ENCODE assay signal across 8 cellular contexts in the genomic region with DNA sequence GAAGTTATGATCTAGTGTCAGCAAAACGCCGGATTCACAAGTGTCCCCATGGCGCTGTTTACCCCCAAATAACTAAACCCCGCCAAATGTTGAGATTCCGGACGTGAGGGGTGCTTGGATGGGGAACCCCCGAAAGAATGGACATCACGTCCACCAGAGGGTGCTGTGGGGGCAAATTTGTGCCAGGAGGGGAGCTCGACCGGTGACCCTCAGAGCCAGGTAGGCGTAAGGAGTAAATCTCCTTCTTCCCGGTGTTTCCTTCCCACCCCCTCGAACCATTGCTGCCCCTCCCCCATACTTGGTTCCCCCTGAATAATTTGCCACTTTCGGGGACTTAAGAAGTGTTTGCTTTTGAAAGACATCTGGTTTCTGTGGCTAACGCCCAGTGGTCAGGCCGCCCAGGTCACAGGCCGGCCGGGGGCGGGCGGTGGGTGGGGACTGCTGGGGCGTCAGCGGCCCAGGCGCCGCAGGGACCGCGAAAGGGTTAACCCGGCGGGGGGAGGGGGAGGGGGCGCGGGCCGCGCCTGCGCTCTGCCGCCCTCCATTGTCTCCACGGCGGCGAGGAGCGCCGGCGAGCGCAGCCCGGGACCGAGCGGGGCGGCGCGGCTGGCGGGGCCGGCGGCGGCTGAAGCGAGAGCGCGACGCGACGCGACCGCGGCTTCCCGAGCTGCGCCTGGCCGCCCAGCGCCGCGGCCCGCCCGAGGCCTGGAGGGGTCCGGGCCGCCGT. TPM values are rescaled to one million over a fixed set of nuclear protein-coding genes. Genes with fewer than 3 reads are reported as not detected.
DNase-seq lines count a peak whose midpoint lies in the region; ATAC-seq, FAIRE-seq and TF ChIP-seq lines count a peak whose summit lies in the region.

A gene (plus strand): TSS at position 544 of the 727 bp plus-strand sequence. CDS start 648 bp downstream, outside the sequence.

- peaks cover 6% of the 10 kb centered on the region; the same call in 1 of the 2 replicates for H4K20me1 ChIP-seq in Karpas-422 (ENCODE audit: insufficient read depth, low read depth, low read length)

- H3K27ac Mint-ChIP-seq in activated naive CD4-positive, alpha-beta T cell treated with anti-CD3 and anti-CD28 coated beads, Interleukin-2, amount 50 U/mL, for 72 hours = peak within 1 kb of the TSS; percentile 21 to 72

- H3K36me3 Mint-ChIP-seq in activated naive CD4-positive, alpha-beta T cell treated with anti-CD3 and anti-CD28 coated beads, Interleukin-2, amount 50 U/mL, for 72 hours = peaks cover 0 to 37% of the 10 kb centered on the region in 2 donors

- peaks cover 17% of the 10 kb centered on the region for H3K4me1 ChIP-seq in Karpas-422 (ENCODE audit: low read length)
- H3K4me1 ChIP-seq in pancreas = peaks cover 5 to 16% (median 7%) of the 10 kb centered on the region in 3 donors
- peaks cover 35% of the 10 kb centered on the region in 2 donors for H3K4me1 ChIP-seq in thyroid gland

- H3K36me3 ChIP-seq in Karpas-422 (ENCODE audit: insufficient read depth, low read length) (no peaks in the 10 kb centered on the region), pancreas (no peaks in the 10 kb centered on the region), thyroid gland (no peaks in the 10 kb centered on the region)

- H3K27me3 ChIP-seq in Karpas-422 (ENCODE audit: low read length) (no peaks in the 10 kb centered on the region), pancreas (no peaks in the 10 kb centered on the region), thyroid gland (no peaks in the 10 kb centered on the region)

- H3K9me3 Mint-ChIP-seq in activated naive CD4-positive, alpha-beta T cell treated with anti-CD3 and anti-CD28 coated beads, Interleukin-2, amount 50 U/mL, for 72 hours = peaks cover 0 to 4% of the 10 kb centered on the region in 2 donors

- no peaks in the 10 kb centered on the region for H3K9me2 ChIP-seq in Karpas-422 (replicated peaks; ENCODE audit: insufficient read depth, low read length)

- TF ChIP-seq POLR2A in thyroid gland (IDR thresholded peaks at IDR 0.05) = peak; percentile 44 to 83

- peak within 1 kb of the TSS; percentile 76 for H3K4me2 ChIP-seq in Karpas-422 (ENCODE audit: low read depth, low read length, poor library complexity, severe bottlenecking)

- H3K9ac ChIP-seq in Karpas-422 (ENCODE audit: low read length) = peak within 1 kb of the TSS; percentile 70

- H3K79me2 ChIP-seq in Karpas-422 (ENCODE audit: low read length) = no peaks in the 10 kb centered on the region

- ATAC-seq in GM21737 (IDR thresholded peaks at IDR 0.05; ENCODE audit: unreplicated experiment) (peak; percentile 59), pancreas (peak; percentile 84 to 89 (median 86))
- peak; percentile 82 to 84 for ATAC-seq in activated naive CD4-positive, alpha-beta T cell treated with anti-CD3 and anti-CD28 coated beads, Interleukin-2, amount 50 U/mL, for 72 hours

- peak within 1 kb of the TSS; percentile 69 for H3K4me3 ChIP-seq in Karpas-422 (ENCODE audit: low read length)
- H3K4me3 ChIP-seq in pancreas = peak within 1 kb of the TSS; percentile 63 to 87 (median 73)
- H3K4me3 ChIP-seq in thyroid gland (replicated peaks in 1 of 3) = peak within 1 kb of the TSS; percentile 2 to 87 (median 62)

- no peak within 1 kb of the TSS for H2AFZ ChIP-seq in Karpas-422 (ENCODE audit: low read length)

- intact Hi-C loops in head of caudate nucleus (cut with DNase I) = loop anchor here (2.0 kb wide), 1 partner anchor 112 kb away; no protein-coding TSS in a partner anchor
- intact Hi-C loops in pancreas (cut with DNase I) = loop anchor here in 2 of 3 donors (5.0 kb wide), 1 partner anchor 114 kb away; no protein-coding TSS in a partner anchor
- intact Hi-C loops in thyroid gland (cut with DNase I) = loop anchor here (2.0 kb wide), 1 partner anchor 112 kb away; no protein-coding TSS in a partner anchor

- TF ChIP-seq CTCF in pancreas (IDR thresholded peaks at IDR 0.05) = peak; percentile 37 to 62 (median 50)
- TF ChIP-seq CTCF in thyroid gland (IDR thresholded peaks at IDR 0.05) = peak; percentile 49 to 90 (median 78)

- 1% methylated on average over 30 to 71 of the region's 71 CpGs for WGBS in pancreas, 2 donors
- 1% methylated on average over 13 to 18 of the region's 71 CpGs for WGBS in thyroid gland, 2 donors

- DNase-seq in ELF-1 (ENCODE audit: low read depth, low spot score) (peak; percentile 82), Karpas-422 (peak; percentile 89), SKM-1 (lab: John Stamatoyannopoulos, UW; ENCODE audit: unreplicated experiment) (peak; percentile 48), head of caudate nucleus (peak; percentile 52 to 90 (median 80)), pancreas (peak; percentile 75 to 95 (median 87)), thyroid gland (peak; percentile 89 to 92)
- peak; percentile 80 to 89 for DNase-seq in activated naive CD4-positive, alpha-beta T cell treated with anti-CD3 and anti-CD28 coated beads, Interleukin-2, amount 50 U/mL, for 72 hours (ENCODE audit: low spot score in 2 of 2)

- no peaks in the 10 kb centered on the region for H3K9me3 ChIP-seq in Karpas-422 (ENCODE audit: low read length)
- no peaks in the 10 kb centered on the region for H3K9me3 ChIP-seq in pancreas
- no peaks in the 10 kb centered on the region for H3K9me3 ChIP-seq in thyroid gland

- H3K27ac ChIP-seq in Karpas-422 (ENCODE audit: low read length) = no peak within 1 kb of the TSS
- peak within 1 kb of the TSS; percentile 54 to 84 (median 70) for H3K27ac ChIP-seq in pancreas
- peak within 1 kb of the TSS; percentile 82 to 85 (median 85) for H3K27ac ChIP-seq in thyroid gland

- no peak for FAIRE-seq in pancreas (lab: Jason Lieb, UNC)

RNA-seq across cellular contexts. Expression of the gene that starts here (rescaled TPM):
- 5.9 and 14.4 TPM in 2 replicates for total RNA-seq in Karpas-422 (2014; rRNA removed; shearing (Covaris generic); ENCODE audit: low replicate concordance)
- 10 to 100 TPM; 20.4 to 45.1 TPM for total RNA-seq in activated naive CD4-positive, alpha-beta T cell treated with anti-CD3 and anti-CD28 coated beads, Interleukin-2, amount 50 U/mL, for 72 hours
- total RNA-seq in pancreas (10 to 100 TPM in 1 of 6 donors, 1 to 10 TPM in 5; 5.4 to 11.4 (median 8.1) TPM), thyroid gland (10 to 100 TPM; 47.4 to 94.5 (median 57.4) TPM)
- polyA plus RNA-seq in pancreas = 1 to 10 TPM; 5.3 to 7.9 TPM
